In the genomic region with DNA sequence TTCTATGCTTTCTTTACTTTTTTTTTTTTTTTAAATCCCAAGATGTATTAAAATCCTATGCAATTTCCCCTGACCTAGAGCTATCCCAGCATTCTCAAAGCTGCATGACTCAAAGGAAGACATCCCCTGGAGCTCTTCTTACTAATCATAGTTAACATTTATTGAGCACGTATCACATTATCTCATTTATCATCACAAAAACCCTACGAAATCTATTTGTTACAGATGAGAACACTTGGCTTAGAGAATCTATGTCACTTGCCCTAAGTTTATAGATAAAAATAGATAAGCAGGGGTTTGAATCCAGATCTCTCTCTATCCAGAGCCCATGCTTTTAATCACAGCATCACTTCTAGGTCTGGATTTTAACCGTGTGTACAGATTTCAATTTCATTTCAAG, we compare ENCODE assay signal across 2 cellular contexts.
TF ChIP-seq lines count a peak whose summit lies in the region.

No MANE protein-coding gene starts in this region.

TF ChIP-seq in IMR-90, 13 proteins besides CTCF, POLR2A, EP300 and RAD21 (continued from another document):
- TF ChIP-seq, protein P1, sequence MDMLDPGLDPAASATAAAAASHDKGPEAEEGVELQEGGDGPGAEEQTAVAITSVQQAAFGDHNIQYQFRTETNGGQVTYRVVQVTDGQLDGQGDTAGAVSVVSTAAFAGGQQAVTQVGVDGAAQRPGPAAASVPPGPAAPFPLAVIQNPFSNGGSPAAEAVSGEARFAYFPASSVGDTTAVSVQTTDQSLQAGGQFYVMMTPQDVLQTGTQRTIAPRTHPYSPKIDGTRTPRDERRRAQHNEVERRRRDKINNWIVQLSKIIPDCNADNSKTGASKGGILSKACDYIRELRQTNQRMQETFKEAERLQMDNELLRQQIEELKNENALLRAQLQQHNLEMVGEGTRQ (IDR thresholded peaks at IDR 0.05; ENCODE audit: low read depth, low read length), result no peak
TF ChIP-seq in IMR-90: peak in this region for 0.

TF ChIP-seq in HEK293T, 16 proteins besides CTCF, POLR2A, EP300 and RAD21 (continued from another document):
- no peak for TF ChIP-seq TARDBP (IDR thresholded peaks at IDR 0.05)
- TF ChIP-seq BHLHE40 (IDR thresholded peaks at IDR 0.05; ENCODE audit: borderline replicate concordance), result no peak
